Comparison of ENCODE assay signal across 3 cellular contexts in the genomic region with DNA sequence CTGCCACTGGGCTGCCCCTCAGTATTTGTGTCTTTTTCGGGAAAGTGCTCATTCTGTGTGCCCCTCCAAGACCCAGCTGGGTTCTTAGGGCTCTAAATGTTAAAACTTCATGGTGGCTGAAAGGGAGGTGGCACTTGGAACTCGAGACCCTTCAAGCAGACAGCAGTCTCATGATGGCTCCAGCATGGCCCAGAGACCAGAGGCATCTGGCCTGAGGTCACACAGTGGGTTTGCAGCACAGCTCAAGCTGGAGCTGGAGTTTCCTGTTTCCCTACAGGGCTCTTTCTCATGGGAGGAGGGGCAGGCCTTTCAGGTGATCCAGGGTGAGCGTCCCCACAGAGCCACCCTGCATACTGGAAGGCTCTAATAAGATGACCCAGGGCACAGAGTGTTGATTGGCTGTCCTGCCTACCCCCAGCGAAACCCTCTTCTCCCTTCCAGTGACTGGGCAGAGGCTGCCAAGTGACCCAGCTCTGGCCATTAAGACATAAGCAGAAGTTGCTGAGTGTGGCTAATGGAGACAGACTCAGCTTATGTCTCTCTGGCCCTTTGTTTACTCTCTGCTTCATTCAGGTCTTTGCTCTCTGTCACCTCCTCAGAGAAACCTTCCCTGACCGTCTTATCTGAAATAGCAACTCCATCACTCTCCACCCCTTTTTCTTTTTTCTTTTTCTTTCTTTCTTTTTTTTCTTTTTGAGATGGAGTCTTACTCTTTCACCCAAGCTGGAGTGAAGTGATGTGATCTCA.
TF ChIP-seq lines count a peak whose summit lies in the region.

No MANE protein-coding gene starts in this region.

TF ChIP-seq in A549, 52 proteins besides CTCF, POLR2A, EP300 and RAD21:
- TF ChIP-seq EHF (CRISPR knock-in tag; IDR thresholded peaks at IDR 0.05): no peak
- TF ChIP-seq MAFK (IDR thresholded peaks at IDR 0.05; ENCODE audit: partially characterized antibody): peak; percentile 21

TF ChIP-seq in IMR-90, 13 proteins besides CTCF, POLR2A, EP300 and RAD21:
- TF ChIP-seq, protein P1, sequence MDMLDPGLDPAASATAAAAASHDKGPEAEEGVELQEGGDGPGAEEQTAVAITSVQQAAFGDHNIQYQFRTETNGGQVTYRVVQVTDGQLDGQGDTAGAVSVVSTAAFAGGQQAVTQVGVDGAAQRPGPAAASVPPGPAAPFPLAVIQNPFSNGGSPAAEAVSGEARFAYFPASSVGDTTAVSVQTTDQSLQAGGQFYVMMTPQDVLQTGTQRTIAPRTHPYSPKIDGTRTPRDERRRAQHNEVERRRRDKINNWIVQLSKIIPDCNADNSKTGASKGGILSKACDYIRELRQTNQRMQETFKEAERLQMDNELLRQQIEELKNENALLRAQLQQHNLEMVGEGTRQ (IDR thresholded peaks at IDR 0.05; ENCODE audit: low read depth, low read length): no peak
- TF ChIP-seq BHLHE40 (IDR thresholded peaks at IDR 0.05; ENCODE audit: low read depth, low read length): no peak
- no peak for TF ChIP-seq NFE2L2 (IDR thresholded peaks at IDR 0.05; ENCODE audit: low read depth, low read length)
- TF ChIP-seq CHD1 (IDR thresholded peaks at IDR 0.05; ENCODE audit: low read depth, low read length): no peak
- TF ChIP-seq CEBPB (IDR thresholded peaks at IDR 0.05; ENCODE audit: low read depth, low read length): no peak
- no peak for TF ChIP-seq RFX5 (IDR thresholded peaks at IDR 0.05; ENCODE audit: low read depth, low read length)
- TF ChIP-seq MAFK (IDR thresholded peaks at IDR 0.05; ENCODE audit: low read depth, low read length): no peak
- TF ChIP-seq RCOR1 (IDR thresholded peaks at IDR 0.05; ENCODE audit: insufficient replicate concordance, low read length): no peak
- TF ChIP-seq, protein P2, sequence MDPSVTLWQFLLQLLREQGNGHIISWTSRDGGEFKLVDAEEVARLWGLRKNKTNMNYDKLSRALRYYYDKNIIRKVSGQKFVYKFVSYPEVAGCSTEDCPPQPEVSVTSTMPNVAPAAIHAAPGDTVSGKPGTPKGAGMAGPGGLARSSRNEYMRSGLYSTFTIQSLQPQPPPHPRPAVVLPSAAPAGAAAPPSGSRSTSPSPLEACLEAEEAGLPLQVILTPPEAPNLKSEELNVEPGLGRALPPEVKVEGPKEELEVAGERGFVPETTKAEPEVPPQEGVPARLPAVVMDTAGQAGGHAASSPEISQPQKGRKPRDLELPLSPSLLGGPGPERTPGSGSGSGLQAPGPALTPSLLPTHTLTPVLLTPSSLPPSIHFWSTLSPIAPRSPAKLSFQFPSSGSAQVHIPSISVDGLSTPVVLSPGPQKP (IDR thresholded peaks at IDR 0.05; ENCODE audit: borderline replicate concordance, low read depth, low read length): no peak
- no peak for TF ChIP-seq FOS (IDR thresholded peaks at IDR 0.05; ENCODE audit: low read depth, low read length)
TF ChIP-seq in IMR-90: peak in this region for 0.

TF ChIP-seq in H1, 55 proteins besides CTCF, POLR2A, EP300 and RAD21:
- TF ChIP-seq, protein P3, sequence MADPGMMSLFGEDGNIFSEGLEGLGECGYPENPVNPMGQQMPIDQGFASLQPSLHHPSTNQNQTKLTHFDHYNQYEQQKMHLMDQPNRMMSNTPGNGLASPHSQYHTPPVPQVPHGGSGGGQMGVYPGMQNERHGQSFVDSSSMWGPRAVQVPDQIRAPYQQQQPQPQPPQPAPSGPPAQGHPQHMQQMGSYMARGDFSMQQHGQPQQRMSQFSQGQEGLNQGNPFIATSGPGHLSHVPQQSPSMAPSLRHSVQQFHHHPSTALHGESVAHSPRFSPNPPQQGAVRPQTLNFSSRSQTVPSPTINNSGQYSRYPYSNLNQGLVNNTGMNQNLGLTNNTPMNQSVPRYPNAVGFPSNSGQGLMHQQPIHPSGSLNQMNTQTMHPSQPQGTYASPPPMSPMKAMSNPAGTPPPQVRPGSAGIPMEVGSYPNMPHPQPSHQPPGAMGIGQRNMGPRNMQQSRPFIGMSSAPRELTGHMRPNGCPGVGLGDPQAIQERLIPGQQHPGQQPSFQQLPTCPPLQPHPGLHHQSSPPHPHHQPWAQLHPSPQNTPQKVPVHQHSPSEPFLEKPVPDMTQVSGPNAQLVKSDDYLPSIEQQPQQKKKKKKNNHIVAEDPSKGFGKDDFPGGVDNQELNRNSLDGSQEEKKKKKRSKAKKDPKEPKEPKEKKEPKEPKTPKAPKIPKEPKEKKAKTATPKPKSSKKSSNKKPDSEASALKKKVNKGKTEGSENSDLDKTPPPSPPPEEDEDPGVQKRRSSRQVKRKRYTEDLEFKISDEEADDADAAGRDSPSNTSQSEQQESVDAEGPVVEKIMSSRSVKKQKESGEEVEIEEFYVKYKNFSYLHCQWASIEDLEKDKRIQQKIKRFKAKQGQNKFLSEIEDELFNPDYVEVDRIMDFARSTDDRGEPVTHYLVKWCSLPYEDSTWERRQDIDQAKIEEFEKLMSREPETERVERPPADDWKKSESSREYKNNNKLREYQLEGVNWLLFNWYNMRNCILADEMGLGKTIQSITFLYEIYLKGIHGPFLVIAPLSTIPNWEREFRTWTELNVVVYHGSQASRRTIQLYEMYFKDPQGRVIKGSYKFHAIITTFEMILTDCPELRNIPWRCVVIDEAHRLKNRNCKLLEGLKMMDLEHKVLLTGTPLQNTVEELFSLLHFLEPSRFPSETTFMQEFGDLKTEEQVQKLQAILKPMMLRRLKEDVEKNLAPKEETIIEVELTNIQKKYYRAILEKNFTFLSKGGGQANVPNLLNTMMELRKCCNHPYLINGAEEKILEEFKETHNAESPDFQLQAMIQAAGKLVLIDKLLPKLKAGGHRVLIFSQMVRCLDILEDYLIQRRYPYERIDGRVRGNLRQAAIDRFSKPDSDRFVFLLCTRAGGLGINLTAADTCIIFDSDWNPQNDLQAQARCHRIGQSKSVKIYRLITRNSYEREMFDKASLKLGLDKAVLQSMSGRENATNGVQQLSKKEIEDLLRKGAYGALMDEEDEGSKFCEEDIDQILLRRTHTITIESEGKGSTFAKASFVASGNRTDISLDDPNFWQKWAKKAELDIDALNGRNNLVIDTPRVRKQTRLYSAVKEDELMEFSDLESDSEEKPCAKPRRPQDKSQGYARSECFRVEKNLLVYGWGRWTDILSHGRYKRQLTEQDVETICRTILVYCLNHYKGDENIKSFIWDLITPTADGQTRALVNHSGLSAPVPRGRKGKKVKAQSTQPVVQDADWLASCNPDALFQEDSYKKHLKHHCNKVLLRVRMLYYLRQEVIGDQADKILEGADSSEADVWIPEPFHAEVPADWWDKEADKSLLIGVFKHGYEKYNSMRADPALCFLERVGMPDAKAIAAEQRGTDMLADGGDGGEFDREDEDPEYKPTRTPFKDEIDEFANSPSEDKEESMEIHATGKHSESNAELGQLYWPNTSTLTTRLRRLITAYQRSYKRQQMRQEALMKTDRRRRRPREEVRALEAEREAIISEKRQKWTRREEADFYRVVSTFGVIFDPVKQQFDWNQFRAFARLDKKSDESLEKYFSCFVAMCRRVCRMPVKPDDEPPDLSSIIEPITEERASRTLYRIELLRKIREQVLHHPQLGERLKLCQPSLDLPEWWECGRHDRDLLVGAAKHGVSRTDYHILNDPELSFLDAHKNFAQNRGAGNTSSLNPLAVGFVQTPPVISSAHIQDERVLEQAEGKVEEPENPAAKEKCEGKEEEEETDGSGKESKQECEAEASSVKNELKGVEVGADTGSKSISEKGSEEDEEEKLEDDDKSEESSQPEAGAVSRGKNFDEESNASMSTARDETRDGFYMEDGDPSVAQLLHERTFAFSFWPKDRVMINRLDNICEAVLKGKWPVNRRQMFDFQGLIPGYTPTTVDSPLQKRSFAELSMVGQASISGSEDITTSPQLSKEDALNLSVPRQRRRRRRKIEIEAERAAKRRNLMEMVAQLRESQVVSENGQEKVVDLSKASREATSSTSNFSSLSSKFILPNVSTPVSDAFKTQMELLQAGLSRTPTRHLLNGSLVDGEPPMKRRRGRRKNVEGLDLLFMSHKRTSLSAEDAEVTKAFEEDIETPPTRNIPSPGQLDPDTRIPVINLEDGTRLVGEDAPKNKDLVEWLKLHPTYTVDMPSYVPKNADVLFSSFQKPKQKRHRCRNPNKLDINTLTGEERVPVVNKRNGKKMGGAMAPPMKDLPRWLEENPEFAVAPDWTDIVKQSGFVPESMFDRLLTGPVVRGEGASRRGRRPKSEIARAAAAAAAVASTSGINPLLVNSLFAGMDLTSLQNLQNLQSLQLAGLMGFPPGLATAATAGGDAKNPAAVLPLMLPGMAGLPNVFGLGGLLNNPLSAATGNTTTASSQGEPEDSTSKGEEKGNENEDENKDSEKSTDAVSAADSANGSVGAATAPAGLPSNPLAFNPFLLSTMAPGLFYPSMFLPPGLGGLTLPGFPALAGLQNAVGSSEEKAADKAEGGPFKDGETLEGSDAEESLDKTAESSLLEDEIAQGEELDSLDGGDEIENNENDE (IDR thresholded peaks at IDR 0.05; ENCODE audit: insufficient replicate concordance, low read length): no peak
- TF ChIP-seq CEBPB (IDR thresholded peaks at IDR 0.05; ENCODE audit: low read depth, low read length) (no peak), CHD1 (IDR thresholded peaks at IDR 0.05; ENCODE audit: low read depth, low read length) (no peak), YY1 (IDR thresholded peaks at IDR 0.05; ENCODE audit: low read depth, low read length) (no peak), RNF2 (IDR thresholded peaks at IDR 0.05; ENCODE audit: borderline replicate concordance, low read depth, low read length, missing control alignments, poor library complexity, severe bottlenecking) (no peak)
